In the genomic region with DNA sequence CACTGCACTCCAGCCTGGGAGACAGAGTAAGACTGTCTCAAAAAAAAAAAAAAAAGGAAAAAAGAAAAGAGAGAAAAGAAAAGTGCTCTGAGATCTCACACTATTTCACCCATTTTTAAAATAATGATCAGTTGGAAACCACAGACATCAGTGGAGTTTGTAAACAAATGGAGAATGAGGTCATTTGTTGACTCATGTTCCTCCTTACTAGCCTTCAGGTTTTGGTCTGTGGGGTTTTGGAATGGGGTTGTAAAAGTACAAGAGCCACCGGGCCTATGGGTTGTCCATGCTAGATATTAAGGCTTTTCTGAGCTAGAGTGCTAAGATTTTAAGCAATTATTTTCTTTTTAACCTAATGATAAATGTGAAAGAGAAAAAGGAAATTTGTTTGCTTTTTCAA, we compare ENCODE assay signal across 23 cellular contexts.
A peak's percentile ranks its signal among the peaks of the same experiment; 100 is the strongest.
DNase-seq lines count a peak whose midpoint lies in the region; ATAC-seq, FAIRE-seq and TF ChIP-seq lines count a peak whose summit lies in the region.
"Had no signal": no experiment of that assay in that cellular context is flagged by ENCODE, and none has a peak within 500 bp of the region (broad histone marks: within the 10 kb centered on the region; RNA-seq: fewer than 3 reads in every experiment).

No MANE protein-coding gene starts in this region.

- FAIRE-seq in endometrium (lab: Jason Lieb, UNC): peak; percentile 87
- FAIRE-seq: GM12878 had no signal

- no peak for ATAC-seq in HG03442 (IDR thresholded peaks at IDR 0.05; ENCODE audit: unreplicated experiment)
- ATAC-seq: CD8-positive, alpha-beta T cell; GM12878 had no signal

- TF ChIP-seq CTCF in GM10266 (IDR thresholded peaks at IDR 0.05; ENCODE audit: control insufficient read depth, insufficient read depth, low read depth, missing control alignments): no peak

- peak; percentile 22 for DNase-seq in EH (ENCODE audit: low read depth)
- DNase-seq in M059J (ENCODE audit: low read depth): peak; percentile 72
- peak; percentile 13 for DNase-seq in myocyte (ENCODE audit: low read depth)
- no peak for DNase-seq in SHP77 treated with DMSO at 0.1 percent for 48 hours (lab: John Stamatoyannopoulos, UW)
- DNase-seq in activated effector memory CD4-positive, alpha-beta T cell treated with anti-CD3 and anti-CD28 coated beads, Interleukin-2, amount 50 U/mL, for 16 hours: no peak
- no peak for DNase-seq in GM10266 (ENCODE audit: extremely low spot score)
- DNase-seq: AML-193; CD8-positive, alpha-beta T cell; H9; HFFc6; Kasumi-1; MM.1S; NCI-H1092; NCI-H1436 treated with DMSO at 0.1 percent for 48 hours; NCI-H2107; NCI-H446 treated with DMSO at 0.1 percent for 48 hours; NCI-H526 treated with DMSO at 0.1 percent for 48 hours; OCI-M1; Right ventricle myocardium superior; SW 1271 had no signal

Comparison
In these comparisons a context has a peak if more than half of its experiments do, and no peak if none do; other contexts are left out.
1. DNase-seq: peak in EH (single experiment), M059J (single experiment) and myocyte (single experiment); none in SHP77 treated with DMSO at 0.1 percent for 48 hours (single experiment), activated effector memory CD4-positive, alpha-beta T cell treated with anti-CD3 and anti-CD28 coated beads, Interleukin-2, amount 50 U/mL, for 16 hours (single experiment) and GM10266 (single experiment).